In genomic region chr2:54048117-54048785, GRCh38 we compare ENCODE assay signal across 16 cellular contexts.
DNase-seq lines count a peak whose midpoint lies in the region; ATAC-seq and TF ChIP-seq lines count a peak whose summit lies in the region.
"Had no signal": no experiment of that assay in that cellular context is flagged by ENCODE, and none has a peak within 500 bp of the region (broad histone marks: within the 10 kb centered on the region; RNA-seq: fewer than 3 reads in every experiment).

No MANE protein-coding gene starts in this region.

- no peak overlapping the region for H3K4me3 Mint-ChIP-seq in activated CD8-positive, alpha-beta memory T cell treated with anti-CD3 and anti-CD28 coated beads, Interleukin-2, amount 10 ng/mL, durations not matched to agents 7 days and 5 days
- no peak overlapping the region for H3K4me3 Mint-ChIP-seq in activated T-helper 1 cell treated with anti-CD3 and anti-CD28 coated beads, Interleukin-12 subunit alpha, Interleukin-12 subunit beta, Interleukin-2, Interleukin-4 antibody, amounts not matched to agents 30 ng/mL and 10 ng/mL and 1 ng/mL, durations not matched to agents 14 hours and 24 hours and 36 hours
- no peak overlapping the region for H3K4me3 Mint-ChIP-seq in nephron progenitor cell
- H3K4me3 Mint-ChIP-seq: brain, mesothelial cell of epicardium had no signal

- H3K27me3 ChIP-seq in Karpas-422 (ENCODE audit: low read length): no peaks in the 10 kb centered on the region
- H3K27me3 ChIP-seq: tibial nerve had no signal

- no peaks in the 10 kb centered on the region for H3K9me2 ChIP-seq in Karpas-422 (replicated peaks; ENCODE audit: insufficient read depth, low read length)

- no peaks in the 10 kb centered on the region for H4K20me1 ChIP-seq in Karpas-422 (ENCODE audit: insufficient read depth, low read depth, low read length)

- no peak for TF ChIP-seq CTCF in nephron progenitor cell (IDR thresholded peaks at IDR 0.05)

- intact Hi-C loops in activated T-helper 1 cell treated with anti-CD3 and anti-CD28 coated beads, Interleukin-12 subunit alpha, Interleukin-12 subunit beta, Interleukin-2, Interleukin-4 antibody, amounts not matched to agents 30 ng/mL and 10 ng/mL and 1 ng/mL, durations not matched to agents 14 hours and 24 hours and 36 hours (cut with micrococcal nuclease): no loop called here

- CTCF ChIA-PET in activated CD8-positive, alpha-beta memory T cell treated with anti-CD3 and anti-CD28 coated beads, Interleukin-2, amount 10 ng/mL, durations not matched to agents 7 days and 5 days (lab: Charles Lee): interaction anchor here (0.8 kb wide), 1 partner anchor 114 kb away, joined by 3 read pairs; no protein-coding TSS in a partner anchor

- H3K36me3 Mint-ChIP-seq in activated CD8-positive, alpha-beta memory T cell treated with anti-CD3 and anti-CD28 coated beads, Interleukin-2, amount 10 ng/mL, durations not matched to agents 7 days and 5 days: peaks cover 15% of the 10 kb centered on the region
- peaks cover 7% of the 10 kb centered on the region for H3K36me3 Mint-ChIP-seq in activated T-helper 1 cell treated with anti-CD3 and anti-CD28 coated beads, Interleukin-12 subunit alpha, Interleukin-12 subunit beta, Interleukin-2, Interleukin-4 antibody, amounts not matched to agents 30 ng/mL and 10 ng/mL and 1 ng/mL, durations not matched to agents 14 hours and 24 hours and 36 hours (ENCODE audit: low read depth)
- peaks cover 28% of the 10 kb centered on the region for H3K36me3 Mint-ChIP-seq in nephron progenitor cell (ENCODE audit: low read depth)

- H2AFZ ChIP-seq in Karpas-422 (ENCODE audit: low read length): no peak overlapping the region

- no peak overlapping the region for H3K4me2 ChIP-seq in Karpas-422 (ENCODE audit: low read depth, low read length, poor library complexity, severe bottlenecking)

- peaks cover 6% of the 10 kb centered on the region for H3K9me3 Mint-ChIP-seq in activated CD8-positive, alpha-beta memory T cell treated with anti-CD3 and anti-CD28 coated beads, Interleukin-2, amount 10 ng/mL, durations not matched to agents 7 days and 5 days (ENCODE audit: low read depth)
- peaks cover 6% of the 10 kb centered on the region for H3K9me3 Mint-ChIP-seq in activated T-helper 1 cell treated with anti-CD3 and anti-CD28 coated beads, Interleukin-12 subunit alpha, Interleukin-12 subunit beta, Interleukin-2, Interleukin-4 antibody, amounts not matched to agents 30 ng/mL and 10 ng/mL and 1 ng/mL, durations not matched to agents 14 hours and 24 hours and 36 hours
- H3K9me3 Mint-ChIP-seq in nephron progenitor cell: peaks cover 14% of the 10 kb centered on the region

- H3K4me1 ChIP-seq in Karpas-422 (ENCODE audit: low read length): peaks cover 27% of the 10 kb centered on the region

- no peak overlapping the region for H3K9ac ChIP-seq in Karpas-422 (ENCODE audit: low read length)

- H3K4me3 ChIP-seq in Karpas-422 (ENCODE audit: low read length): no peak overlapping the region
- H3K4me3 ChIP-seq: tibial nerve had no signal

- peaks cover 4% of the 10 kb centered on the region for H3K9me3 ChIP-seq in Karpas-422 (ENCODE audit: low read length)

- no peaks in the 10 kb centered on the region for H3K79me2 ChIP-seq in Karpas-422 (ENCODE audit: low read length)

- H3K4me1 Mint-ChIP-seq in activated CD8-positive, alpha-beta memory T cell treated with anti-CD3 and anti-CD28 coated beads, Interleukin-2, amount 10 ng/mL, durations not matched to agents 7 days and 5 days: peaks cover 20% of the 10 kb centered on the region
- peaks cover 13% of the 10 kb centered on the region for H3K4me1 Mint-ChIP-seq in activated T-helper 1 cell treated with anti-CD3 and anti-CD28 coated beads, Interleukin-12 subunit alpha, Interleukin-12 subunit beta, Interleukin-2, Interleukin-4 antibody, amounts not matched to agents 30 ng/mL and 10 ng/mL and 1 ng/mL, durations not matched to agents 14 hours and 24 hours and 36 hours (ENCODE audit: low read depth)
- no peaks in the 10 kb centered on the region for H3K4me1 Mint-ChIP-seq in nephron progenitor cell
- H3K4me1 Mint-ChIP-seq: brain had no signal

- no peaks in the 10 kb centered on the region for H3K27me3 Mint-ChIP-seq in activated CD8-positive, alpha-beta memory T cell treated with anti-CD3 and anti-CD28 coated beads, Interleukin-2, amount 10 ng/mL, durations not matched to agents 7 days and 5 days
- no peaks in the 10 kb centered on the region for H3K27me3 Mint-ChIP-seq in activated T-helper 1 cell treated with anti-CD3 and anti-CD28 coated beads, Interleukin-12 subunit alpha, Interleukin-12 subunit beta, Interleukin-2, Interleukin-4 antibody, amounts not matched to agents 30 ng/mL and 10 ng/mL and 1 ng/mL, durations not matched to agents 14 hours and 24 hours and 36 hours (ENCODE audit: insufficient read depth)
- H3K27me3 Mint-ChIP-seq in nephron progenitor cell (ENCODE audit: low read depth, poor library complexity): no peaks in the 10 kb centered on the region
- H3K27me3 Mint-ChIP-seq: brain had no signal

- H3K36me3 ChIP-seq in Karpas-422 (ENCODE audit: insufficient read depth, low read length): no peaks in the 10 kb centered on the region

- ATAC-seq in activated CD8-positive, alpha-beta memory T cell treated with anti-CD3 and anti-CD28 coated beads, Interleukin-2, amount 10 ng/mL, durations not matched to agents 7 days and 5 days: peak; percentile 59
- ATAC-seq in left lobe of liver: no peak
- ATAC-seq: SK-N-SH treated with all-trans-retinoic acid at 6 μM for 48 hours had no signal

- no peak overlapping the region for H3K27ac ChIP-seq in Karpas-422 (ENCODE audit: low read length)
- H3K27ac ChIP-seq: tibial nerve had no signal

- DNase-seq in activated CD8-positive, alpha-beta memory T cell treated with anti-CD3 and anti-CD28 coated beads, Interleukin-2, amount 10 ng/mL, durations not matched to agents 7 days and 5 days: peak; percentile 44
- DNase-seq in activated CD8-positive, alpha-beta memory T cell treated with anti-CD3 and anti-CD28 coated beads, Interleukin-2, amount 50 U/mL, for 48 hours: no peak
- DNase-seq in Karpas-422: peak; percentile 52
- DNase-seq in activated T-helper 1 cell treated with anti-CD3 and anti-CD28 coated beads, Interleukin-12 subunit alpha, Interleukin-12 subunit beta, Interleukin-2, Interleukin-4 antibody, amounts not matched to agents 30 ng/mL and 10 ng/mL and 1 ng/mL, durations not matched to agents 14 hours and 24 hours and 36 hours (ENCODE audit: low spot score): no peak
- no peak for DNase-seq in nephron progenitor cell
- no peak for DNase-seq in stimulated activated CD4-positive, alpha-beta T cell treated with anti-CD3 and anti-CD28 coated beads, Interleukin-2, amount 100 ng/mL, for 24 hours
- no peak for DNase-seq in NCI-H1930 (lab: John Stamatoyannopoulos, UW)
- DNase-seq in left lobe of liver (ENCODE audit: low spot score): no peak
- DNase-seq: activated CD4-positive, CD25-positive, alpha-beta regulatory T cell; effector memory CD4-positive, alpha-beta T cell; NCI-H2171 had no signal

- peak overlapping the region; percentile 21 for H3K27ac Mint-ChIP-seq in activated CD8-positive, alpha-beta memory T cell treated with anti-CD3 and anti-CD28 coated beads, Interleukin-2, amount 10 ng/mL, durations not matched to agents 7 days and 5 days
- peak overlapping the region; percentile 6 for H3K27ac Mint-ChIP-seq in activated T-helper 1 cell treated with anti-CD3 and anti-CD28 coated beads, Interleukin-12 subunit alpha, Interleukin-12 subunit beta, Interleukin-2, Interleukin-4 antibody, amounts not matched to agents 30 ng/mL and 10 ng/mL and 1 ng/mL, durations not matched to agents 14 hours and 24 hours and 36 hours
- peak overlapping the region; percentile 82 for H3K27ac Mint-ChIP-seq in nephron progenitor cell
- H3K27ac Mint-ChIP-seq: activated T-helper 2 cell treated with anti-CD3 and anti-CD28 coated beads, Interferon-gamma antibody, Interleukin-2, Interleukin-4, amounts not matched to agents 10 μg/mL and 5 μg/mL and 100 μg/mL, durations not matched to agents 14 hours and 24 hours and 36 hours; mesothelial cell of epicardium had no signal

Comparison
In these comparisons a context has a peak if more than half of its experiments do, and no peak if none do; other contexts are left out.
1. DNase-seq: peak in activated CD8-positive, alpha-beta memory T cell treated with anti-CD3 and anti-CD28 coated beads, Interleukin-2, amount 10 ng/mL, durations not matched to agents 7 days and 5 days (single experiment) and Karpas-422 (single experiment); none in activated CD8-positive, alpha-beta memory T cell treated with anti-CD3 and anti-CD28 coated beads, Interleukin-2, amount 50 U/mL, for 48 hours (single experiment), activated T-helper 1 cell treated with anti-CD3 and anti-CD28 coated beads, Interleukin-12 subunit alpha, Interleukin-12 subunit beta, Interleukin-2, Interleukin-4 antibody, amounts not matched to agents 30 ng/mL and 10 ng/mL and 1 ng/mL, durations not matched to agents 14 hours and 24 hours and 36 hours (single experiment), nephron progenitor cell (single experiment), stimulated activated CD4-positive, alpha-beta T cell treated with anti-CD3 and anti-CD28 coated beads, Interleukin-2, amount 100 ng/mL, for 24 hours (0 of 2), NCI-H1930 (0 of 2) and left lobe of liver (single experiment).
2. H3K27ac Mint-ChIP-seq: peak in every context shown above with its lines; median percentile 82 in nephron progenitor cell; 21 in activated CD8-positive, alpha-beta memory T cell treated with anti-CD3 and anti-CD28 coated beads, Interleukin-2, amount 10 ng/mL, durations not matched to agents 7 days and 5 days; 6 in activated T-helper 1 cell treated with anti-CD3 and anti-CD28 coated beads, Interleukin-12 subunit alpha, Interleukin-12 subunit beta, Interleukin-2, Interleukin-4 antibody, amounts not matched to agents 30 ng/mL and 10 ng/mL and 1 ng/mL, durations not matched to agents 14 hours and 24 hours and 36 hours.